Comparison of ENCODE assay signal across 8 cellular contexts in genomic region chr2:211745295-211746097, GRCh38.
DNase-seq lines count a peak whose midpoint lies in the region; ATAC-seq and TF ChIP-seq lines count a peak whose summit lies in the region.

No MANE protein-coding gene starts in this region.

- H3K36me3 ChIP-seq in GM23248 (ENCODE audit: low read depth) (no peaks in the 10 kb centered on the region), brain microvascular endothelial cell (replicated peaks) (no peaks in the 10 kb centered on the region), suprapubic skin (no peaks in the 10 kb centered on the region)

- intact Hi-C loops in Right ventricle myocardium inferior (cut with DNase I) (loop anchor here (5.0 kb wide), 1 partner anchor 802 kb away; no protein-coding TSS in a partner anchor), cardiac septum (cut with DNase I) (loop anchor here (5.0 kb wide), 1 partner anchor 802 kb away; no protein-coding TSS in a partner anchor)

- TF ChIP-seq CTCF in brain microvascular endothelial cell (IDR thresholded peaks at IDR 0.05; ENCODE audit: low read depth, low read length, missing control alignments) = peak; percentile 97
- peak; percentile 25 to 58 for TF ChIP-seq CTCF in suprapubic skin (IDR thresholded peaks at IDR 0.05)

- no peak for TF ChIP-seq EP300 in suprapubic skin (IDR thresholded peaks at IDR 0.05)

- no peak overlapping the region for H2AFZ ChIP-seq in GM23248

- in situ Hi-C loops in GM23248 (cut with MboI) (no loop called here), brain microvascular endothelial cell (cut with HindIII; ENCODE audit: low pct_ligation_motif_present, low sequenced_read_pairs) (no loop called here)

- no peak overlapping the region for H3K4me2 ChIP-seq in GM23248 (ENCODE audit: unreplicated experiment)

- H3K27me3 ChIP-seq in GM23248 (replicated peaks; ENCODE audit: insufficient read depth) = no peaks in the 10 kb centered on the region
- no peaks in the 10 kb centered on the region for H3K27me3 ChIP-seq in brain microvascular endothelial cell (replicated peaks)
- no peaks in the 10 kb centered on the region for H3K27me3 ChIP-seq in suprapubic skin

- no peak overlapping the region for H3K4me3 ChIP-seq in GM23248
- H3K4me3 ChIP-seq in brain microvascular endothelial cell (ENCODE audit: low read depth, low read length) = no peak overlapping the region
- no peak overlapping the region for H3K4me3 ChIP-seq in suprapubic skin

- no peaks in the 10 kb centered on the region for H3F3A ChIP-seq in GM23248 (ENCODE audit: insufficient read depth)

- H3K27ac ChIP-seq in GM23248 (no peak overlapping the region), brain microvascular endothelial cell (no peak overlapping the region), suprapubic skin (no peak overlapping the region)

- TF ChIP-seq POLR2A in suprapubic skin (IDR thresholded peaks at IDR 0.05) = no peak

- H3K9ac ChIP-seq in GM23248 = no peak overlapping the region

- H4K20me1 ChIP-seq in GM23248 (ENCODE audit: insufficient read depth) = no peaks in the 10 kb centered on the region

- ATAC-seq in Right ventricle myocardium inferior = peak; percentile 86

- H3K9me3 ChIP-seq in GM23248 (ENCODE audit: low read depth) = no peaks in the 10 kb centered on the region
- H3K9me3 ChIP-seq in suprapubic skin = no peaks in the 10 kb centered on the region

- DNase-seq in Right ventricle myocardium inferior (ENCODE audit: missing footprints) = no peak
- DNase-seq in cardiac septum (ENCODE audit: low spot score) = no peak
- DNase-seq in GM23248 = peak; percentile 75
- DNase-seq in HuH-7.5 (ENCODE audit: low spot score) = peak; percentile 42
- DNase-seq in NOMO-1 treated with dmso at 0.1 percent for 144 hours (lab: John Stamatoyannopoulos, UW; ENCODE audit: unreplicated experiment) = peak; percentile 8
- peak; percentile 65 for DNase-seq in brain microvascular endothelial cell
- peak; percentile 63 for DNase-seq in iris pigment epithelial cell (ENCODE audit: low read depth)
- DNase-seq in suprapubic skin (ENCODE audit: low spot score in 2 of 2) = no peak

- H3K79me2 ChIP-seq in GM23248 (ENCODE audit: insufficient read depth) = no peaks in the 10 kb centered on the region

- H3K9me2 ChIP-seq in GM23248 (ENCODE audit: insufficient read depth) = no peaks in the 10 kb centered on the region

- 40 to 46% methylated on average over 4 of the region's 4 CpGs for WGBS in GM23248 (ENCODE audit: low coverage in 1 of 2, low lambda C conversion rate in 2 of 2, missing lambda C conversion rate in 2 of 2), 2 experiments
- 51% methylated on average over 4 of the region's 4 CpGs for WGBS in suprapubic skin

- H3K4me1 ChIP-seq in GM23248 (ENCODE audit: insufficient read depth) (no peaks in the 10 kb centered on the region), suprapubic skin (no peaks in the 10 kb centered on the region)

Comparison
In these comparisons a context has a peak if more than half of its experiments do, and no peak if none do; other contexts are left out.
1. DNase-seq: peak in GM23248 (single experiment), HuH-7.5 (single experiment), NOMO-1 treated with dmso at 0.1 percent for 144 hours (single experiment), brain microvascular endothelial cell (single experiment) and iris pigment epithelial cell (single experiment); none in Right ventricle myocardium inferior (single experiment), cardiac septum (single experiment) and suprapubic skin (0 of 2).